In genomic region chr4:61296115-61296514, GRCh38 we compare ENCODE assay signal across 19 cellular contexts.
DNase-seq lines count a peak whose midpoint lies in the region; ATAC-seq, FAIRE-seq and TF ChIP-seq lines count a peak whose summit lies in the region.
"Had no signal": no experiment of that assay in that cellular context is flagged by ENCODE, and none has a peak within 500 bp of the region (broad histone marks: within the 10 kb centered on the region; RNA-seq: fewer than 3 reads in every experiment).

No MANE protein-coding gene starts in this region.

- H2AK5ac ChIP-seq in H1 (ENCODE audit: low read depth, low read length) = no peak overlapping the region

- H3K4me2 ChIP-seq in H1 (ENCODE audit: insufficient read depth in 1 of 2, low read depth in 2 of 2, low read length in 2 of 2) (no peak overlapping the region), neural progenitor cell (peak overlapping the region; percentile 49)
- H3K4me2 ChIP-seq: BLaER1 treated with 17β-estradiol and CSF1 and Interleukin-3, amounts not matched to agents 10 nM and 100 nM had no signal

- H3K79me1 ChIP-seq in H1 (ENCODE audit: low read depth, low read length) = no peaks in the 10 kb centered on the region

- H3K79me2 ChIP-seq in H1 (ENCODE audit: control insufficient read depth in 1 of 2, insufficient read depth in 2 of 2, low read length in 2 of 2) = 0 out of 4 replicates have a peak, but pooled peaks cover 0 to 6% of the 10 kb centered on the region in 2 experiments
- peaks cover 73% of the 10 kb centered on the region for H3K79me2 ChIP-seq in neural progenitor cell (ENCODE audit: low read depth)

- peak overlapping the region; percentile 18 for H3K27ac Mint-ChIP-seq in neural progenitor cell
- H3K27ac Mint-ChIP-seq: CD8-positive, alpha-beta T cell had no signal

- H3K4me1 ChIP-seq in H1 (replicated peaks in 1 of 4; ENCODE audit: control insufficient read depth in 3 of 4, insufficient read depth in 4 of 4, low read length in 3 of 4) (peaks cover 0 to 8% (median 2%) of the 10 kb centered on the region in 4 experiments; a peak in 2 of 7 replicates), neural progenitor cell (peaks cover 54% of the 10 kb centered on the region), aorta (ENCODE audit: control insufficient read depth in 1 of 2, insufficient read depth in 2 of 2, low read length in 2 of 2) (no peaks in the 10 kb centered on the region), small intestine (ENCODE audit: control insufficient read depth in 2 of 2, insufficient read depth in 1 of 2, low read depth in 1 of 2, low read length in 1 of 2) (no peaks in the 10 kb centered on the region)
- H3K4me1 ChIP-seq: BLaER1 treated with 17β-estradiol and CSF1 and Interleukin-3, amounts not matched to agents 10 nM and 100 nM had no signal

- POLR2A ChIA-PET in H1 (lab: Charles Lee; ENCODE audit: partially characterized antibody) = no interaction called here

- H4K5ac ChIP-seq in H1 (ENCODE audit: insufficient read length, low read depth, low read length) = peak overlapping the region; percentile 61

- no peak overlapping the region for H2BK15ac ChIP-seq in H1 (ENCODE audit: low read length)

- H4K8ac ChIP-seq in H1 (ENCODE audit: extremely low read depth, insufficient read depth, low read length) = no peak overlapping the region

- H3K36me3 ChIP-seq in H1 (ENCODE audit: control insufficient read depth in 2 of 4, insufficient read depth in 4 of 4, low read length in 3 of 4) (no peaks in the 10 kb centered on the region), neural progenitor cell (no peaks in the 10 kb centered on the region), aorta (ENCODE audit: control insufficient read depth in 1 of 2, insufficient read depth in 2 of 2, low read length in 1 of 2) (no peaks in the 10 kb centered on the region), small intestine (ENCODE audit: control insufficient read depth in 2 of 2, insufficient read depth in 2 of 2, low read length in 2 of 2) (no peaks in the 10 kb centered on the region)
- H3K36me3 ChIP-seq: BLaER1 treated with 17β-estradiol and CSF1 and Interleukin-3, amounts not matched to agents 10 nM and 100 nM had no signal

- no peaks in the 10 kb centered on the region for H3K9me3 ChIP-seq in H1 (ENCODE audit: insufficient read depth in 2 of 2, low read depth in 1 of 2, low read length in 1 of 2)
- H3K9me3 ChIP-seq in neural progenitor cell (ENCODE audit: low read depth) = no peaks in the 10 kb centered on the region
- H3K9me3 ChIP-seq in aorta (ENCODE audit: control insufficient read depth, low read length) = no peaks in the 10 kb centered on the region
- no peaks in the 10 kb centered on the region for H3K9me3 ChIP-seq in small intestine (ENCODE audit: control insufficient read depth, low read depth)
- H3K9me3 ChIP-seq: BLaER1 treated with 17β-estradiol and CSF1 and Interleukin-3, amounts not matched to agents 10 nM and 100 nM had no signal

- no peak for TF ChIP-seq RAD21 in H1 (IDR thresholded peaks at IDR 0.05 in 1 of 2, conservative IDR thresholded peaks at IDR 0.05 in 1 of 2; ENCODE audit: low read depth in 2 of 2, low read length in 2 of 2)

- ATAC-seq in aorta (ENCODE audit: low FRiP score) = no peak
- ATAC-seq: CD8-positive, alpha-beta T cell had no signal

- H3F3A ChIP-seq in neural progenitor cell (ENCODE audit: low read depth) = peaks cover 27% of the 10 kb centered on the region

- H2BK12ac ChIP-seq in H1 (ENCODE audit: low read depth, low read length) = no peak overlapping the region

- TF ChIP-seq CTCF in H1 (IDR thresholded peaks at IDR 0.05; ENCODE audit: control extremely low read depth in 1 of 3, insufficient read depth in 1 of 3, low read depth in 1 of 3, low read length in 3 of 3) (no peak), neural progenitor cell (IDR thresholded peaks at IDR 0.05) (no peak)

- H3K4me3 Mint-ChIP-seq in neural progenitor cell = no peak overlapping the region
- H3K4me3 Mint-ChIP-seq: CD8-positive, alpha-beta T cell; H9 had no signal

- no peak for TF ChIP-seq POLR2A in H1 (IDR thresholded peaks at IDR 0.05; ENCODE audit: control extremely low read depth in 1 of 2, low read depth in 2 of 2, low read length in 2 of 2)

- 71% methylated on average over 2 of the region's 2 CpGs; no CpG with 5 or more reads in 1 of the 2 experiments for WGBS in H1 (ENCODE audit: extremely low coverage in 1 of 2, insufficient coverage in 1 of 2, insufficient read length in 1 of 2, insufficient replicate concordance in 2 of 2, low coverage in 1 of 2, low lambda C conversion rate in 2 of 2, missing lambda C conversion rate in 1 of 2), 2 experiments
- WGBS in aorta, 2 donors = 94 to 97% methylated on average over 2 of the region's 2 CpGs
- 57 to 83% (median 78%) methylated on average over 2 of the region's 2 CpGs for WGBS in small intestine, 3 donors

- no peaks in the 10 kb centered on the region for H3K9me3 Mint-ChIP-seq in neural progenitor cell
- H3K9me3 Mint-ChIP-seq: H9 had no signal

- no peak overlapping the region for H3K9ac ChIP-seq in H1 (replicated peaks in 1 of 4; ENCODE audit: extremely low read depth in 1 of 4, low read depth in 3 of 4, low read length in 3 of 4)
- H3K9ac ChIP-seq in neural progenitor cell = no peak overlapping the region
- H3K9ac ChIP-seq: BLaER1 treated with 17β-estradiol and CSF1 and Interleukin-3, amounts not matched to agents 10 nM and 100 nM had no signal

- H3K27me3 ChIP-seq in H1 (replicated peaks in 1 of 4; ENCODE audit: control insufficient read depth in 3 of 4, extremely low read depth in 1 of 4, insufficient read depth in 3 of 4, low read length in 3 of 4) (no peaks in the 10 kb centered on the region), neural progenitor cell (no peaks in the 10 kb centered on the region), aorta (ENCODE audit: control insufficient read depth in 1 of 2, insufficient read depth in 2 of 2, low read length in 1 of 2) (no peaks in the 10 kb centered on the region), small intestine (ENCODE audit: control insufficient read depth in 2 of 2, insufficient read depth in 2 of 2, low read length in 2 of 2) (no peaks in the 10 kb centered on the region)
- H3K27me3 ChIP-seq: BLaER1 treated with 17β-estradiol and CSF1 and Interleukin-3, amounts not matched to agents 10 nM and 100 nM had no signal

- no peak overlapping the region for H2BK120ac ChIP-seq in H1 (replicated peaks; ENCODE audit: low read depth, low read length)

- no peak overlapping the region for H3K23ac ChIP-seq in H1 (ENCODE audit: insufficient read length)

- H3K4me3 ChIP-seq in H1 (ENCODE audit: extremely low read depth in 1 of 4, insufficient read depth in 2 of 4, low read depth in 3 of 4, low read length in 4 of 4) = no peak overlapping the region
- no peak overlapping the region for H3K4me3 ChIP-seq in neural progenitor cell
- H3K4me3 ChIP-seq in aorta (ENCODE audit: low read length in 2 of 2) = no peak overlapping the region
- no peak overlapping the region for H3K4me3 ChIP-seq in small intestine (ENCODE audit: low read depth in 1 of 2, low read length in 2 of 2)
- H3K4me3 ChIP-seq: BLaER1 treated with 17β-estradiol and CSF1 and Interleukin-3, amounts not matched to agents 10 nM and 100 nM had no signal

- peaks cover 51% of the 10 kb centered on the region for H3K4me1 Mint-ChIP-seq in neural progenitor cell

- no peak overlapping the region for H3K4ac ChIP-seq in H1 (replicated peaks; ENCODE audit: insufficient read length, low read depth, low read length)

- intact Hi-C loops in aorta (cut with DNase I) = no loop called here
- intact Hi-C loops in posterior vena cava (cut with DNase I) = loop anchor here in 1 of 2 donors (5.0 kb wide), 1 partner anchor 1034 kb away; no protein-coding TSS in a partner anchor

- no peak overlapping the region for H2BK5ac ChIP-seq in H1 (ENCODE audit: low read depth, low read length)

- FAIRE-seq in H1 (lab: Jason Lieb, UNC) = no peak
- FAIRE-seq in small intestine (lab: Jason Lieb, UNC) = no peak
- FAIRE-seq: G401.6, HTR-8/SVneo had no signal

- H3K14ac ChIP-seq in H1 (ENCODE audit: insufficient read length) = no peak overlapping the region

- no peak for TF ChIP-seq EP300 in H1 (IDR thresholded peaks at IDR 0.05; ENCODE audit: borderline replicate concordance in 1 of 2, low read depth in 2 of 2, low read length in 2 of 2)

- H3K18ac ChIP-seq in H1 (ENCODE audit: extremely low read depth, low read length) = no peak overlapping the region

- H2AFZ ChIP-seq in H1 (ENCODE audit: low read length) (no peak overlapping the region), neural progenitor cell (replicated peaks) (no peak overlapping the region)

- no peak overlapping the region for H2BK20ac ChIP-seq in H1 (ENCODE audit: low read length)

- H4K91ac ChIP-seq in H1 (replicated peaks; ENCODE audit: insufficient read length, low read length) = no peak overlapping the region

- no peak overlapping the region for H3K56ac ChIP-seq in H1 (replicated peaks; ENCODE audit: insufficient read length, low read depth, low read length)

- peaks cover 8% of the 10 kb centered on the region for H3K36me3 Mint-ChIP-seq in neural progenitor cell
- H3K36me3 Mint-ChIP-seq: CD8-positive, alpha-beta T cell had no signal

- DNase-seq in NCI-H510A treated with DMSO at 0.1 percent for 48 hours (lab: John Stamatoyannopoulos, UW) (peak; percentile 15), NCI-H510A (lab: John Stamatoyannopoulos, UW) (no peak), NCI-H69 (lab: John Stamatoyannopoulos, UW) (peak; percentile 80), H1 (ENCODE audit: low read depth in 1 of 2, low spot score in 2 of 2) (no peak), neural progenitor cell (ENCODE audit: low spot score) (no peak), aorta (no peak), small intestine (no peak), posterior vena cava (ENCODE audit: low spot score) (no peak)
- DNase-seq: CD8-positive, alpha-beta T cell; DND-41; H9; NCI-H1436; NCI-H2029 treated with DMSO at 0.1 percent for 48 hours; NK-92 treated with Interleukin-12 subunit alpha and Interleukin-12 subunit beta, amount 100 ng/mL, for 24 hours; T-helper 1 cell; T-helper 9 cell had no signal

- no peaks in the 10 kb centered on the region for H3K27me3 Mint-ChIP-seq in neural progenitor cell (ENCODE audit: insufficient read depth, low read depth)

- CTCF ChIA-PET in H1 (lab: Charles Lee; ENCODE audit: partially characterized antibody) = no interaction called here

- H4K20me1 ChIP-seq in H1 (replicated peaks in 1 of 2; ENCODE audit: control insufficient read depth in 1 of 2, insufficient read depth in 2 of 2, low read length in 2 of 2) (no peaks in the 10 kb centered on the region), neural progenitor cell (ENCODE audit: low read depth) (peaks cover 43% of the 10 kb centered on the region)
- H4K20me1 ChIP-seq: BLaER1 treated with 17β-estradiol and CSF1 and Interleukin-3, amounts not matched to agents 10 nM and 100 nM had no signal

- H3K27ac ChIP-seq in H1 (ENCODE audit: low read depth, low read length) (no peak overlapping the region), neural progenitor cell (peak overlapping the region; percentile 62), aorta (ENCODE audit: low read depth in 1 of 2, low read length in 2 of 2) (no peak overlapping the region), small intestine (ENCODE audit: low read depth in 1 of 2, low read length in 1 of 2) (no peak overlapping the region)
- H3K27ac ChIP-seq: BLaER1 treated with 17β-estradiol and CSF1 and Interleukin-3, amounts not matched to agents 10 nM and 100 nM had no signal

- H3K23me2 ChIP-seq in H1 (ENCODE audit: low read depth, low read length) = no peaks in the 10 kb centered on the region; the same call in 1 of the 2 replicates

TF ChIP-seq in H1, 55 proteins besides CTCF, POLR2A, EP300 and RAD21 (continues in another document):
- no peak for TF ChIP-seq NRF1 (IDR thresholded peaks at IDR 0.05; ENCODE audit: low read depth, low read length)

Comparison
In these comparisons a context has a peak if more than half of its experiments do, and no peak if none do; other contexts are left out.
1. DNase-seq: peak in NCI-H510A treated with DMSO at 0.1 percent for 48 hours (single experiment) and NCI-H69 (single experiment); none in NCI-H510A (single experiment), H1 (0 of 2), neural progenitor cell (single experiment), aorta (0 of 2), small intestine (single experiment) and posterior vena cava (single experiment).